Comparison of ENCODE assay signal across 10 cellular contexts in genomic region chr7:41699532-41699931, GRCh38. TPM values are rescaled to one million over a fixed set of nuclear protein-coding genes. Genes with fewer than 3 reads are reported as not detected.
A peak's percentile ranks its signal among the peaks of the same experiment; 100 is the strongest.
DNase-seq lines count a peak whose midpoint lies in the region; ATAC-seq and TF ChIP-seq lines count a peak whose summit lies in the region.
"Had no signal": no experiment of that assay in that cellular context is flagged by ENCODE, and none has a peak within 500 bp of the region (broad histone marks: within the 10 kb centered on the region; RNA-seq: fewer than 3 reads in every experiment).

No MANE protein-coding gene starts in this region.

- H3K9me3 Mint-ChIP-seq in CD8-positive, alpha-beta T cell, result no peaks in the 10 kb centered on the region

- no peaks in the 10 kb centered on the region for H3K27me3 ChIP-seq in upper lobe of left lung
- H3K27me3 ChIP-seq in CD8-positive, alpha-beta T cell (ENCODE audit: insufficient read depth, low read length), result no peaks in the 10 kb centered on the region

- ATAC-seq in mucosa of descending colon, result peak; percentile 22
- no peak for ATAC-seq in upper lobe of left lung (ENCODE audit: low FRiP score in 2 of 2)
- no peak for ATAC-seq in CD8-positive, alpha-beta T cell
- ATAC-seq in HG02970 (IDR thresholded peaks at IDR 0.05; ENCODE audit: low FRiP score, unreplicated experiment), result no peak
- no peak for ATAC-seq in GM18909 (IDR thresholded peaks at IDR 0.05; ENCODE audit: poor library complexity, unreplicated experiment)

- DNase-seq in NCI-H82 (lab: John Stamatoyannopoulos, UW) (peak; percentile 11), NCI-H82 treated with DMSO at 0.1 percent for 48 hours (lab: John Stamatoyannopoulos, UW; ENCODE audit: unreplicated experiment) (no peak), epithelial cell of proximal tubule (ENCODE audit: low read depth) (no peak), mucosa of descending colon (no peak), upper lobe of left lung (peak in 1 of 2 donors; percentile 30)
- DNase-seq in CD8-positive, alpha-beta T cell, result no peak
- DNase-seq: ACHN, NCI-H774 had no signal

- H3K36me3 Mint-ChIP-seq in CD8-positive, alpha-beta T cell, result no peaks in the 10 kb centered on the region

- peaks cover 2% of the 10 kb centered on the region for H3K4me1 ChIP-seq in mucosa of descending colon (ENCODE audit: low read depth)
- peaks cover 0 to 11% (median 10%) of the 10 kb centered on the region in 4 donors for H3K4me1 ChIP-seq in upper lobe of left lung
- H3K4me1 ChIP-seq in CD8-positive, alpha-beta T cell (ENCODE audit: insufficient read depth, low read length), result peaks cover 6% of the 10 kb centered on the region

- intact Hi-C loops in mucosa of descending colon (cut with DNase I, micrococcal nuclease), result no loop called here
- intact Hi-C loops in CD8-positive, alpha-beta T cell (cut with DNase I, micrococcal nuclease), result loop anchor here (5.0 to 10.0 kb wide), 3 partner anchors 1367 to 1467 kb away; no protein-coding TSS in a partner anchor

- no peaks in the 10 kb centered on the region for H3K9me3 ChIP-seq in mucosa of descending colon
- no peaks in the 10 kb centered on the region for H3K9me3 ChIP-seq in upper lobe of left lung
- no peaks in the 10 kb centered on the region for H3K9me3 ChIP-seq in CD8-positive, alpha-beta T cell (ENCODE audit: low read length)

- TF ChIP-seq CTCF in epithelial cell of proximal tubule (conservative IDR thresholded peaks at IDR 0.05; ENCODE audit: low read depth, low read length) (no peak), mucosa of descending colon (IDR thresholded peaks at IDR 0.05) (no peak), upper lobe of left lung (IDR thresholded peaks at IDR 0.05) (no peak)
- no peak for TF ChIP-seq CTCF in CD8-positive, alpha-beta T cell (IDR thresholded peaks at IDR 0.05)

- H3K36me3 ChIP-seq in mucosa of descending colon (ENCODE audit: low read depth) (no peaks in the 10 kb centered on the region), upper lobe of left lung (no peaks in the 10 kb centered on the region)
- no peaks in the 10 kb centered on the region for H3K36me3 ChIP-seq in CD8-positive, alpha-beta T cell (ENCODE audit: insufficient read depth, low read length)

- 2 to 12% methylated on average over 12 of the region's 12 CpGs for WGBS in upper lobe of left lung, 2 donors

- H3K4me3 ChIP-seq in epithelial cell of proximal tubule (ENCODE audit: low read depth, low read length), result peak overlapping the region; percentile 50
- H3K4me3 ChIP-seq in mucosa of descending colon, result no peak overlapping the region
- peak overlapping the region; percentile 13 to 37 (median 20) for H3K4me3 ChIP-seq in upper lobe of left lung
- no peak overlapping the region for H3K4me3 ChIP-seq in CD8-positive, alpha-beta T cell (ENCODE audit: low read depth, low read length)

- H3K27ac ChIP-seq in upper lobe of left lung, result peak overlapping the region in 2 of 4 donors; percentile 23 to 71
- no peak overlapping the region for H3K27ac ChIP-seq in CD8-positive, alpha-beta T cell (ENCODE audit: low read depth, low read length)

- CTCF ChIA-PET in CD8-positive, alpha-beta T cell (lab: Charles Lee), result no interaction called here

- POLR2A ChIA-PET in CD8-positive, alpha-beta T cell (lab: Charles Lee), result no interaction called here

- H3K4me3 Mint-ChIP-seq in CD8-positive, alpha-beta T cell, result no peak overlapping the region

- peaks cover 12% of the 10 kb centered on the region for H3K4me1 Mint-ChIP-seq in CD8-positive, alpha-beta T cell (ENCODE audit: low read depth)

- no peak for TF ChIP-seq EP300 in upper lobe of left lung (IDR thresholded peaks at IDR 0.05)

- TF ChIP-seq POLR2A in upper lobe of left lung (IDR thresholded peaks at IDR 0.05), result no peak

- H3K27me3 Mint-ChIP-seq in CD8-positive, alpha-beta T cell (ENCODE audit: low read depth), result peaks cover 58% of the 10 kb centered on the region

- H3K27ac Mint-ChIP-seq in CD8-positive, alpha-beta T cell, result no peak overlapping the region

RNA-seq across cellular contexts. Expression of gene INHBA, which starts 3.4 kb away (rescaled TPM):
- total RNA-seq in epithelial cell of proximal tubule, result 5.9 and 8.9 TPM in 2 replicates
- total RNA-seq in mucosa of descending colon, result 1 to 10 TPM in 1 of 3 donors, under 1 TPM in 2; 0.28 to 1.2 (median 0.35) TPM
- total RNA-seq in upper lobe of left lung, result 10 to 100 TPM in 4 of 6 donors, 1 to 10 TPM in 2; 2.1 to 76.5 (median 42.4) TPM
- not detected for total RNA-seq in CD8-positive, alpha-beta T cell

Comparison
In these comparisons a context has a peak if more than half of its experiments do, and no peak if none do; other contexts are left out.
1. H3K4me3 ChIP-seq: peak in epithelial cell of proximal tubule (single experiment) and upper lobe of left lung (4 of 4); none in mucosa of descending colon (single experiment) and CD8-positive, alpha-beta T cell (single experiment).
2. intact Hi-C loops: an anchor here in CD8-positive, alpha-beta T cell (5.0 to 10.0 kb wide); none called in mucosa of descending colon.